ENCODE assay signal across 8 cellular contexts in genomic region chr17:42135664-42136653, GRCh38. TPM values are rescaled to one million over a fixed set of nuclear protein-coding genes. Genes with fewer than 3 reads are reported as not detected.
DNase-seq lines count a peak whose midpoint lies in the region; ATAC-seq and TF ChIP-seq lines count a peak whose summit lies in the region.

No MANE protein-coding gene starts in this region.

- H3K4me3 ChIP-seq in right atrium auricular region, result peak overlapping the region; percentile 2 to 30
- H3K4me3 ChIP-seq in spleen, result peak overlapping the region in 2 of 8 donors; percentile 19 to 60

- H3K27ac ChIP-seq in right atrium auricular region, result peak overlapping the region; percentile 66 to 70
- peak overlapping the region; percentile 64 to 90 (median 82) for H3K27ac ChIP-seq in spleen

- peak overlapping the region; percentile 84 to 95 (median 94) for H3K27ac Mint-ChIP-seq in CD14-positive monocyte
- peak overlapping the region; percentile 40 for H3K27ac Mint-ChIP-seq in activated T-helper 1 cell treated with anti-CD3 and anti-CD28 coated beads, Interleukin-12 subunit alpha, Interleukin-12 subunit beta, Interleukin-2, Interleukin-4 antibody, amounts not matched to agents 30 ng/mL and 10 ng/mL and 1 ng/mL, durations not matched to agents 14 hours and 24 hours and 36 hours

- peaks cover 65% of the 10 kb centered on the region for H3K4me1 Mint-ChIP-seq in CD14-positive monocyte
- H3K4me1 Mint-ChIP-seq in activated T-helper 1 cell treated with anti-CD3 and anti-CD28 coated beads, Interleukin-12 subunit alpha, Interleukin-12 subunit beta, Interleukin-2, Interleukin-4 antibody, amounts not matched to agents 30 ng/mL and 10 ng/mL and 1 ng/mL, durations not matched to agents 14 hours and 24 hours and 36 hours (ENCODE audit: low read depth), result peaks cover 47% of the 10 kb centered on the region

- no peaks in the 10 kb centered on the region for H3K9me3 ChIP-seq in right atrium auricular region
- H3K9me3 ChIP-seq in spleen, result no peaks in the 10 kb centered on the region

- H3K9me3 Mint-ChIP-seq in CD14-positive monocyte, result no peaks in the 10 kb centered on the region
- H3K9me3 Mint-ChIP-seq in activated T-helper 1 cell treated with anti-CD3 and anti-CD28 coated beads, Interleukin-12 subunit alpha, Interleukin-12 subunit beta, Interleukin-2, Interleukin-4 antibody, amounts not matched to agents 30 ng/mL and 10 ng/mL and 1 ng/mL, durations not matched to agents 14 hours and 24 hours and 36 hours, result no peaks in the 10 kb centered on the region

- H3K27me3 Mint-ChIP-seq in CD14-positive monocyte (ENCODE audit: low read depth in 3 of 3), result no peaks in the 10 kb centered on the region
- no peaks in the 10 kb centered on the region for H3K27me3 Mint-ChIP-seq in activated T-helper 1 cell treated with anti-CD3 and anti-CD28 coated beads, Interleukin-12 subunit alpha, Interleukin-12 subunit beta, Interleukin-2, Interleukin-4 antibody, amounts not matched to agents 30 ng/mL and 10 ng/mL and 1 ng/mL, durations not matched to agents 14 hours and 24 hours and 36 hours (ENCODE audit: insufficient read depth)

- no peaks in the 10 kb centered on the region for H3K36me3 ChIP-seq in right atrium auricular region
- peaks cover 0 to 51% (median 7%) of the 10 kb centered on the region in 6 donors for H3K36me3 ChIP-seq in spleen

- H3K27me3 ChIP-seq in right atrium auricular region (no peaks in the 10 kb centered on the region), spleen (replicated peaks in 1 of 7) (no peaks in the 10 kb centered on the region)

- no peak for TF ChIP-seq POLR2A in spleen (IDR thresholded peaks at IDR 0.05)

- ATAC-seq in HG03432 (IDR thresholded peaks at IDR 0.05; ENCODE audit: unreplicated experiment), result no peak

- TF ChIP-seq CTCF in CD14-positive monocyte (IDR thresholded peaks at IDR 0.05), result no peak
- TF ChIP-seq CTCF in right atrium auricular region (IDR thresholded peaks at IDR 0.05), result no peak
- no peak for TF ChIP-seq CTCF in spleen (IDR thresholded peaks at IDR 0.05 in 8 of 11, conservative IDR thresholded peaks at IDR 0.05 in 3 of 11)

- H3K4me3 Mint-ChIP-seq in CD14-positive monocyte, result peak overlapping the region; percentile 20 to 75
- H3K4me3 Mint-ChIP-seq in activated T-helper 1 cell treated with anti-CD3 and anti-CD28 coated beads, Interleukin-12 subunit alpha, Interleukin-12 subunit beta, Interleukin-2, Interleukin-4 antibody, amounts not matched to agents 30 ng/mL and 10 ng/mL and 1 ng/mL, durations not matched to agents 14 hours and 24 hours and 36 hours, result no peak overlapping the region

- 36 to 57% (median 40%) methylated on average over 15 of the region's 15 CpGs for WGBS in spleen, 5 donors

- intact Hi-C loops in CD14-positive monocyte (cut with micrococcal nuclease) (no loop called here), spleen (cut with DNase I; ENCODE audit: low total_unique reads) (no loop called here)
- intact Hi-C loops in activated T-helper 1 cell treated with anti-CD3 and anti-CD28 coated beads, Interleukin-12 subunit alpha, Interleukin-12 subunit beta, Interleukin-2, Interleukin-4 antibody, amounts not matched to agents 30 ng/mL and 10 ng/mL and 1 ng/mL, durations not matched to agents 14 hours and 24 hours and 36 hours (cut with micrococcal nuclease), result no loop called here

- DNase-seq in CD14-positive monocyte (ENCODE audit: low spot score), result peak; percentile 73
- peak; percentile 81 for DNase-seq in LoVo (ENCODE audit: low spot score)
- DNase-seq in activated T-helper 1 cell treated with anti-CD3 and anti-CD28 coated beads, Interleukin-12 subunit alpha, Interleukin-12 subunit beta, Interleukin-2, Interleukin-4 antibody, amounts not matched to agents 30 ng/mL and 10 ng/mL and 1 ng/mL, durations not matched to agents 14 hours and 24 hours and 36 hours (ENCODE audit: low spot score), result no peak
- peak; percentile 78 for DNase-seq in right atrium auricular region (ENCODE audit: low spot score)
- peak; percentile 86 for DNase-seq in spleen
- DNase-seq in activated CD4-positive, alpha-beta T cell treated with anti-CD3 and anti-CD28 coated beads for 48 hours, result no peak
- no peak for DNase-seq in nucleus accumbens (lab: John Stamatoyannopoulos, UW)

- peaks cover 3 to 92% of the 10 kb centered on the region in 2 donors for H3K4me1 ChIP-seq in right atrium auricular region
- peaks cover 53 to 100% (median 93%) of the 10 kb centered on the region in 6 donors for H3K4me1 ChIP-seq in spleen

- H3K36me3 Mint-ChIP-seq in CD14-positive monocyte, result peaks cover 13 to 43% of the 10 kb centered on the region in 2 donors
- H3K36me3 Mint-ChIP-seq in activated T-helper 1 cell treated with anti-CD3 and anti-CD28 coated beads, Interleukin-12 subunit alpha, Interleukin-12 subunit beta, Interleukin-2, Interleukin-4 antibody, amounts not matched to agents 30 ng/mL and 10 ng/mL and 1 ng/mL, durations not matched to agents 14 hours and 24 hours and 36 hours (ENCODE audit: low read depth), result peaks cover 21% of the 10 kb centered on the region

RNA-seq across cellular contexts. Expression of gene HSPB9, which starts 13.4 kb away (rescaled TPM):
- polyA plus RNA-seq in CD14-positive monocyte, result not detected
- 0.10 TPM in 1 of 2 replicates, not detected in the other for total RNA-seq in activated T-helper 1 cell treated with anti-CD3 and anti-CD28 coated beads, Interleukin-12 subunit alpha, Interleukin-12 subunit beta, Interleukin-2, Interleukin-4 antibody, amounts not matched to agents 30 ng/mL and 10 ng/mL and 1 ng/mL, durations not matched to agents 14 hours and 24 hours and 36 hours
- total RNA-seq in right atrium auricular region, result not detected
- under 1 TPM in 1 of 7 donors, not detected in 6; 0.19 TPM for total RNA-seq in spleen
- polyA plus RNA-seq in spleen, result under 1 TPM; 0.11 to 0.17 (median 0.16) TPM

RNA-seq across cellular contexts. Expression of gene KAT2A, which starts 14.8 kb away (rescaled TPM):
- polyA plus RNA-seq in CD14-positive monocyte, result 1 to 10 TPM; 1.9 to 2.0 TPM
- 70.8 and 76.9 TPM in 2 replicates for total RNA-seq in activated T-helper 1 cell treated with anti-CD3 and anti-CD28 coated beads, Interleukin-12 subunit alpha, Interleukin-12 subunit beta, Interleukin-2, Interleukin-4 antibody, amounts not matched to agents 30 ng/mL and 10 ng/mL and 1 ng/mL, durations not matched to agents 14 hours and 24 hours and 36 hours
- 10 to 100 TPM; 11.3 to 11.4 TPM for total RNA-seq in right atrium auricular region
- total RNA-seq in spleen, result 10 to 100 TPM; 37.8 to 51.5 (median 47.1) TPM
- polyA plus RNA-seq in spleen, result 100 to 1,000 TPM; 101 to 168 (median 145) TPM

RNA-seq across cellular contexts. Expression of gene RAB5C, which starts 18.8 kb away (rescaled TPM):
- polyA plus RNA-seq in CD14-positive monocyte (100 to 1,000 TPM; 165 to 171 TPM), spleen (100 to 1,000 TPM in 1 of 3 donors, 10 to 100 TPM in 2; 70.0 to 152 (median 89.2) TPM)
- 73.3 and 80.0 TPM in 2 replicates for total RNA-seq in activated T-helper 1 cell treated with anti-CD3 and anti-CD28 coated beads, Interleukin-12 subunit alpha, Interleukin-12 subunit beta, Interleukin-2, Interleukin-4 antibody, amounts not matched to agents 30 ng/mL and 10 ng/mL and 1 ng/mL, durations not matched to agents 14 hours and 24 hours and 36 hours
- total RNA-seq in right atrium auricular region (10 to 100 TPM; 39.9 to 92.6 TPM), spleen (100 to 1,000 TPM; 120 to 181 (median 148) TPM)

RNA-seq across cellular contexts. Expression of gene DHX58, which starts 23.4 kb away (rescaled TPM):
- polyA plus RNA-seq in CD14-positive monocyte, result 10 to 100 TPM; 13.2 to 16.0 TPM
- 26.9 and 28.4 TPM in 2 replicates for total RNA-seq in activated T-helper 1 cell treated with anti-CD3 and anti-CD28 coated beads, Interleukin-12 subunit alpha, Interleukin-12 subunit beta, Interleukin-2, Interleukin-4 antibody, amounts not matched to agents 30 ng/mL and 10 ng/mL and 1 ng/mL, durations not matched to agents 14 hours and 24 hours and 36 hours
- total RNA-seq in right atrium auricular region, result 1 to 10 TPM; 3.5 to 4.3 TPM
- 10 to 100 TPM; 23.0 to 30.9 (median 25.5) TPM for total RNA-seq in spleen
- polyA plus RNA-seq in spleen, result 10 to 100 TPM; 20.9 to 41.2 (median 38.1) TPM

RNA-seq across cellular contexts. Expression of gene ZNF385C, which starts 37.7 kb away (rescaled TPM):
- under 1 TPM in 1 of 2 donors, not detected in 1; 0.09 TPM for polyA plus RNA-seq in CD14-positive monocyte
- 0.10 TPM in 1 of 2 replicates, not detected in the other for total RNA-seq in activated T-helper 1 cell treated with anti-CD3 and anti-CD28 coated beads, Interleukin-12 subunit alpha, Interleukin-12 subunit beta, Interleukin-2, Interleukin-4 antibody, amounts not matched to agents 30 ng/mL and 10 ng/mL and 1 ng/mL, durations not matched to agents 14 hours and 24 hours and 36 hours
- total RNA-seq in right atrium auricular region, result not detected
- under 1 TPM in 5 of 7 donors, not detected in 2; 0.17 to 0.60 (median 0.44) TPM for total RNA-seq in spleen
- polyA plus RNA-seq in spleen, result under 1 TPM; 0.26 to 0.46 (median 0.38) TPM

Comparison
In these comparisons a context has a peak if more than half of its experiments do, and no peak if none do; other contexts are left out.
1. DNase-seq: peak in CD14-positive monocyte (single experiment), LoVo (single experiment), right atrium auricular region (single experiment) and spleen (single experiment); none in activated T-helper 1 cell treated with anti-CD3 and anti-CD28 coated beads, Interleukin-12 subunit alpha, Interleukin-12 subunit beta, Interleukin-2, Interleukin-4 antibody, amounts not matched to agents 30 ng/mL and 10 ng/mL and 1 ng/mL, durations not matched to agents 14 hours and 24 hours and 36 hours (single experiment), activated CD4-positive, alpha-beta T cell treated with anti-CD3 and anti-CD28 coated beads for 48 hours (single experiment) and nucleus accumbens (0 of 56).